19 cellular contexts compared by ENCODE assay signal in genomic region chr1:116076831-116077230, GRCh38. TPM values are rescaled to one million over a fixed set of nuclear protein-coding genes. Genes with fewer than 3 reads are reported as not detected.
"Had no signal": no experiment of that assay in that cellular context is flagged by ENCODE, and none has a peak within 500 bp of the region (broad histone marks: within the 10 kb centered on the region; RNA-seq: fewer than 3 reads in every experiment).

No MANE protein-coding gene starts in this region.

- DNase-seq: activated CD4-positive, alpha-beta T cell treated with anti-CD3 and anti-CD28 coated beads, Interleukin-2, amount 50 U/mL, for 1 hour; activated gamma-delta T cell; activated T-cell treated with anti-CD3 and anti-CD28 coated beads, Interleukin-2, amount 50 U/mL, for 24 hours; immature natural killer cell; occipital lobe; right lobe of liver; spleen; stimulated activated CD4-positive, alpha-beta T cell treated with anti-CD3 and anti-CD28 coated beads, Interleukin-1b, Interleukin-23, amount 100 ng/mL, for 48 hours; T-helper 17 cell had no signal

- H3K27ac ChIP-seq: cardiac muscle cell, prostate gland, right lobe of liver, spleen, tibial nerve had no signal

- FAIRE-seq: astrocyte, colon, TTC549 had no signal

- H3K27me3 ChIP-seq: cardiac muscle cell, right lobe of liver, spleen, tibial nerve had no signal

- H3K4me3 ChIP-seq: cardiac muscle cell, prostate gland, right lobe of liver, spleen, tibial nerve had no signal

- ATAC-seq: left lobe of liver; natural killer cell treated with Interleukin-12 subunit alpha and Interleukin-12 subunit beta and Interleukin-15 and Interleukin-18, amount 100 ng/mL, for 72 hours; right lobe of liver; stimulated activated memory B cell treated with anti-CD40 and anti-IgM and Interleukin-4, amounts not matched to agents 10 μg/mL and 1 μg/mL and 100 μg/mL, for 72 hours; T-helper 17 cell had no signal

- H3K9me3 ChIP-seq: prostate gland, right lobe of liver, spleen, tibial nerve had no signal

- H3K4me1 ChIP-seq: prostate gland, right lobe of liver, spleen, tibial nerve had no signal

- H3K36me3 ChIP-seq: cardiac muscle cell, prostate gland, tibial nerve had no signal

RNA-seq across cellular contexts. Expression of gene MAB21L3, which starts 34.4 kb away (rescaled TPM):
- total RNA-seq: glomerular endothelial cell; natural killer cell treated with Interleukin-12 subunit alpha and Interleukin-12 subunit beta and Interleukin-15 and Interleukin-18, amount 100 ng/mL, for 72 hours; T-helper 17 cell had no signal
